ENCODE assay signal across 17 cellular contexts in the genomic region with DNA sequence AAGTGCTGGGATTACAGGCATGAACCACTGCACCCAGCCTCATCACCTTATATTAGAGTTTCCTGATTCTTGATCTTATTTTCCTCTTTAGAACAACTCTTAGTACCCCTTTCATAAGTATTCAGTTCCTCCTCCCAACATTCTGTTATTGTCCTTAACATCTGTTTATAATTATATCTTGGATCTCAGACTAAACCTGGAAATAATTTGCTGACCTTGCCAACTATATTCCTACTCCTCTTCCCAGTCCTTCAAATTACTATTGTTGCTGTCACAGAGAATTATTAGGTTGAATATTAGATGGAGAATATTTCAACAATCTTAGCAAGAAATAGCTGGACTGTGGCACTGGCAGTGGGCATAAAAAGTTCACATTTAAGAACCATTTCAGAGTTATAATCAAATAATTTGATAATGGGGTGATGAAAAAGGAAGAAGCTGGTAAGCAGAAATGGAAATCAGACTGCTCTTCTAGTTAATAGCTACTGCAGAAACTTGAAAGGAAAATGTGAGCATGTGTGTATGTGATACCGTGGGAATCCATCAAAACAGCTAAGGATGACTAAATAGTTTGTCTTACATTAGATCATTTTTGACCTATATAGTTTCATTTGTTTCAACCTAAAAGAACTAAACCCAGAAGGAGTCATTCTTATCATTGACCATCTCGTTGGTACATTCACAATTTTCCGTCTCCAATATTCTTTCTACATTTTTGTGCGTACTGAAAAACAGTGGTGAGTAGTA. TPM values are rescaled to one million over a fixed set of nuclear protein-coding genes. Genes with fewer than 3 reads are reported as not detected.
DNase-seq lines count a peak whose midpoint lies in the region; ATAC-seq, FAIRE-seq and TF ChIP-seq lines count a peak whose summit lies in the region.
"Had no signal": no experiment of that assay in that cellular context is flagged by ENCODE, and none has a peak within 500 bp of the region (broad histone marks: within the 10 kb centered on the region; RNA-seq: fewer than 3 reads in every experiment).

No MANE protein-coding gene starts in this region.

- H3K4me3 Mint-ChIP-seq in activated T-cell treated with anti-CD3 and anti-CD28 coated beads, Interleukin-2, amount 50 U/mL, for 4 hours = peak overlapping the region; percentile 27
- no peak overlapping the region for H3K4me3 Mint-ChIP-seq in stimulated activated naive B cell treated with anti-CD40 and anti-IgM and Interleukin-4, amounts not matched to agents 10 μg/mL and 1 μg/mL and 100 μg/mL, for 72 hours
- H3K4me3 Mint-ChIP-seq: nephron progenitor cell had no signal

- no peaks in the 10 kb centered on the region; a peak in 1 of 5 replicates for H3K4me1 ChIP-seq in K562 (replicated peaks in 1 of 2; ENCODE audit: control insufficient read depth in 2 of 2, insufficient read depth in 2 of 2, low read length in 2 of 2)
- H3K4me1 ChIP-seq: Caco-2, gastrocnemius medialis, tibial artery had no signal

- H3K27ac Mint-ChIP-seq in stimulated activated naive B cell treated with anti-CD40 and anti-IgM and Interleukin-4, amounts not matched to agents 10 μg/mL and 1 μg/mL and 100 μg/mL, for 72 hours = no peak overlapping the region
- H3K27ac Mint-ChIP-seq: nephron progenitor cell had no signal

- no peak overlapping the region for H3K4me3 ChIP-seq in K562
- H3K4me3 ChIP-seq: gastrocnemius medialis, tibial artery had no signal

- H3K27me3 ChIP-seq in K562 (ENCODE audit: control insufficient read depth in 2 of 2, insufficient read depth in 2 of 2, low read length in 2 of 2) = no peaks in the 10 kb centered on the region
- H3K27me3 ChIP-seq: gastrocnemius medialis, tibial artery had no signal

- no peak for TF ChIP-seq RAD21 in K562 (CRISPR knock-in tag; conservative IDR thresholded peaks at IDR 0.05 in 1 of 2, IDR thresholded peaks at IDR 0.05 in 1 of 2)

- peaks cover 6% of the 10 kb centered on the region for H3K9me3 Mint-ChIP-seq in activated T-cell treated with anti-CD3 and anti-CD28 coated beads, Interleukin-2, amount 50 U/mL, for 4 hours
- peaks cover 2 to 5% of the 10 kb centered on the region in 2 donors for H3K9me3 Mint-ChIP-seq in stimulated activated naive B cell treated with anti-CD40 and anti-IgM and Interleukin-4, amounts not matched to agents 10 μg/mL and 1 μg/mL and 100 μg/mL, for 72 hours

- H3K9ac ChIP-seq in K562 (ENCODE audit: insufficient read depth in 1 of 2, low read depth in 2 of 2, low read length in 2 of 2) = no peak overlapping the region

- H3K4me2 ChIP-seq in K562 (ENCODE audit: insufficient read depth, low read length) = no peak overlapping the region

- no peak for DNase-seq in activated T-cell treated with anti-CD3 and anti-CD28 coated beads, Interleukin-2, amount 50 U/mL, for 4 hours
- no peak for DNase-seq in activated T-cell treated with anti-CD3 and anti-CD28 coated beads for 4 hours
- peak; percentile 40 for DNase-seq in RPMI7951 (ENCODE audit: low read depth)
- no peak for DNase-seq in K562 (ENCODE audit: extremely low read depth in 1 of 4, low spot score in 3 of 4)
- no peak for DNase-seq in stimulated activated naive B cell treated with anti-CD40 and anti-IgM and Interleukin-4, amounts not matched to agents 10 μg/mL and 1 μg/mL and 100 μg/mL, for 72 hours
- DNase-seq in islet precursor cell = no peak
- DNase-seq: activated CD4-positive, alpha-beta T cell treated with anti-CD3 and anti-CD28 coated beads, Interleukin-2, amount 50 U/mL, for 48 hours; activated naive CD4-positive, alpha-beta T cell treated with Interleukin-2 at 50 U/mL for 16 hours; Caco-2; effector memory CD4-positive, alpha-beta T cell; gastrocnemius medialis; nephron progenitor cell; tibial artery had no signal

- no peaks in the 10 kb centered on the region for H3K36me3 ChIP-seq in K562 (ENCODE audit: control insufficient read depth, insufficient read depth, low read length)
- H3K36me3 ChIP-seq: gastrocnemius medialis, tibial artery had no signal

- intact Hi-C loops in K562 (cut with micrococcal nuclease) = no loop called here

- no peaks in the 10 kb centered on the region for H3K9me1 ChIP-seq in K562 (ENCODE audit: control insufficient read depth, insufficient read depth, low read length)

- no peak for FAIRE-seq in K562 (lab: Jason Lieb, UNC)
- FAIRE-seq: GM18507, HTR-8/SVneo had no signal

- no TSS peak for BruUV-seq in K562 (replicated peaks; lab: Mats Ljungman, UMichigan)

- H3K36me3 Mint-ChIP-seq in activated T-cell treated with anti-CD3 and anti-CD28 coated beads, Interleukin-2, amount 50 U/mL, for 4 hours (ENCODE audit: insufficient read depth) = no peaks in the 10 kb centered on the region
- H3K36me3 Mint-ChIP-seq in stimulated activated naive B cell treated with anti-CD40 and anti-IgM and Interleukin-4, amounts not matched to agents 10 μg/mL and 1 μg/mL and 100 μg/mL, for 72 hours = peaks cover 0 to 7% of the 10 kb centered on the region in 2 donors

- H4K20me1 ChIP-seq in K562 (replicated peaks; ENCODE audit: control insufficient read depth, insufficient read depth, low read length) = no peaks in the 10 kb centered on the region

- POLR2A ChIA-PET in K562 (lab: Yijun Ruan, JAX) = interaction anchor here (0.5 to 1.1 kb wide), 2 partner anchors 7 to 86 kb away, joined by 3 to 7 read pairs; no protein-coding TSS in a partner anchor

- peak overlapping the region; percentile 61 for H2AFZ ChIP-seq in K562 (ENCODE audit: low read depth, low read length)

- peak; percentile 89 to 91 for ATAC-seq in activated T-cell treated with anti-CD3 and anti-CD28 coated beads, Interleukin-2, amount 50 U/mL, for 4 hours
- ATAC-seq in K562 (no peak), HG02642 (IDR thresholded peaks at IDR 0.05; ENCODE audit: poor library complexity, unreplicated experiment) (no peak), GM21423 (IDR thresholded peaks at IDR 0.05; ENCODE audit: unreplicated experiment) (no peak)
- peak; percentile 55 to 59 for ATAC-seq in stimulated activated naive B cell treated with anti-CD40 and anti-IgM and Interleukin-4, amounts not matched to agents 10 μg/mL and 1 μg/mL and 100 μg/mL, for 72 hours (replicated peaks)
- ATAC-seq: gastrocnemius medialis had no signal

- in situ Hi-C loops in K562 (cut with MboI) = no loop called here

- H3K9me3 ChIP-seq in K562 (replicated peaks; ENCODE audit: control insufficient read depth, insufficient read depth, low read depth, low read length) = no peaks in the 10 kb centered on the region
- H3K9me3 ChIP-seq: Caco-2, gastrocnemius medialis had no signal

- CTCF ChIA-PET in K562 (lab: Yijun Ruan, JAX; ENCODE audit: low intra/inter-chr PET ratio) = no interaction called here

- H3K4me1 Mint-ChIP-seq in activated T-cell treated with anti-CD3 and anti-CD28 coated beads, Interleukin-2, amount 50 U/mL, for 4 hours (ENCODE audit: low read depth) = peaks cover 16% of the 10 kb centered on the region
- peaks cover 0 to 11% of the 10 kb centered on the region in 2 donors for H3K4me1 Mint-ChIP-seq in stimulated activated naive B cell treated with anti-CD40 and anti-IgM and Interleukin-4, amounts not matched to agents 10 μg/mL and 1 μg/mL and 100 μg/mL, for 72 hours
- H3K4me1 Mint-ChIP-seq: nephron progenitor cell had no signal

- no peaks in the 10 kb centered on the region for H3K27me3 Mint-ChIP-seq in activated T-cell treated with anti-CD3 and anti-CD28 coated beads, Interleukin-2, amount 50 U/mL, for 4 hours (ENCODE audit: low read depth)
- H3K27me3 Mint-ChIP-seq in stimulated activated naive B cell treated with anti-CD40 and anti-IgM and Interleukin-4, amounts not matched to agents 10 μg/mL and 1 μg/mL and 100 μg/mL, for 72 hours = peaks cover 0 to 5% of the 10 kb centered on the region in 2 donors

- H3K27ac ChIP-seq in K562 (ENCODE audit: extremely low read depth, low read depth, low read length) = no peak overlapping the region
- H3K27ac ChIP-seq: gastrocnemius medialis, tibial artery had no signal

- no peak for TF ChIP-seq POLR2A in K562 (conservative IDR thresholded peaks at IDR 0.05)

- no peak for TF ChIP-seq CTCF in K562 (IDR thresholded peaks at IDR 0.05 in 2 of 3, conservative IDR thresholded peaks at IDR 0.05 in 1 of 3; ENCODE audit: insufficient read depth in 2 of 3, low read depth in 1 of 3, low read length in 3 of 3)

- no peak for TF ChIP-seq EP300 in K562 (IDR thresholded peaks at IDR 0.05; ENCODE audit: low read length)

- WGBS in K562 (ENCODE audit: insufficient coverage, low coverage, missing lambda C conversion rate) = 52% methylated on average over 4 of the region's 4 CpGs

- no peaks in the 10 kb centered on the region for H3K79me2 ChIP-seq in K562 (ENCODE audit: control insufficient read depth, insufficient read depth, low read length)

TF ChIP-seq in K562, 482 proteins besides CTCF, POLR2A, EP300 and RAD21 (continues in another document):
- TF ChIP-seq FOSL1 (tag; conservative IDR thresholded peaks at IDR 0.05) (peak; percentile 34; the same call in 1 of the 2 replicates), ZNF316 (IDR thresholded peaks at IDR 0.05) (peak; percentile 74), SAFB2 (IDR thresholded peaks at IDR 0.05; ENCODE audit: borderline replicate concordance, low read depth, low read length, severe bottlenecking) (no peak), NR3C1 (CRISPR knock-in tag; IDR thresholded peaks at IDR 0.05) (no peak), TCF7L2 (IDR thresholded peaks at IDR 0.05; ENCODE audit: low read depth, low read length) (no peak), ZNF232 (CRISPR knock-in tag; IDR thresholded peaks at IDR 0.05) (no peak), MAFF (IDR thresholded peaks at IDR 0.05; ENCODE audit: low read length) (0 out of 2 replicates have a peak, but pooled peaks have one; percentile 2)

RNA-seq across cellular contexts. Expression of a gene that starts 43.3 kb away (rescaled TPM):
- total RNA-seq in activated T-cell treated with anti-CD3 and anti-CD28 coated beads, Interleukin-2, amount 50 U/mL, for 4 hours = 1 to 10 TPM; 2.9 to 5.1 (median 3.7) TPM
- 6.4 and 11.7 TPM in 2 replicates for total RNA-seq in RPMI7951 (2014; rRNA removed; shearing (Covaris generic))
- not detected in 2 replicates for total RNA-seq in K562 (2011; cell fraction: chromatin; rRNA removed; ENCODE audit: low replicate concordance)
- not detected in 2 replicates for total RNA-seq in K562 (2011; cell fraction: nucleolus; rRNA removed)
- not detected in 2 replicates for total RNA-seq in K562 (2011; cell fraction: nucleoplasm; rRNA removed)
- total RNA-seq in K562 (2014; rRNA removed) (not detected in 2 replicates), K562 (2014; rRNA removed; fragmentation: Illumina TruSeq; extraction: Trizol) (not detected in 2 replicates), K562 (2015; rRNA removed; fragmentation: Illumina TruSeq; extraction: Trizol) (not detected in 2 replicates), K562 (2021) (0.07 and 0.40 TPM in 2 replicates)
- polyA plus RNA-seq in K562 (2011; rRNA removed) (not detected in 2 replicates), K562 (2014; fragmentation: Illumina TruSeq; extraction: Trizol) (not detected in 2 replicates), K562 (2014; fragmentation: Nextera tagmentation; extraction: Ambion mirVana) (not detected), K562 (2014; rRNA removed) (not detected in 2 replicates)
- polyA plus RNA-seq in K562 (2011; cell fraction: cytosol; rRNA removed) = not detected in 2 replicates
- not detected in 2 replicates for polyA plus RNA-seq in K562 (2011; cell fraction: nucleus; rRNA removed)
- polyA plus RNA-seq in K562 (2012) = not detected in 2 replicates
- not detected in 2 replicates for polyA minus RNA-seq in K562 (2011; rRNA and poly(A)+ RNA removed)
- not detected in 2 replicates for polyA minus RNA-seq in K562 (2011; cell fraction: cytosol; rRNA and poly(A)+ RNA removed)
- not detected in 2 replicates for polyA minus RNA-seq in K562 (2011; cell fraction: nucleus; rRNA and poly(A)+ RNA removed)
- total RNA-seq: Caco-2 had no signal

Comparison
In these comparisons a context has a peak if more than half of its experiments do, and no peak if none do; other contexts are left out.
1. ATAC-seq: peak in activated T-cell treated with anti-CD3 and anti-CD28 coated beads, Interleukin-2, amount 50 U/mL, for 4 hours (2 of 2) and stimulated activated naive B cell treated with anti-CD40 and anti-IgM and Interleukin-4, amounts not matched to agents 10 μg/mL and 1 μg/mL and 100 μg/mL, for 72 hours (2 of 2); none in K562 (single experiment), HG02642 (single experiment) and GM21423 (single experiment).